In genomic region chr1:223401873-223402789, GRCh38 we compare ENCODE assay signal across 1 cellular context.
TF ChIP-seq lines count a peak whose summit lies in the region.

No MANE protein-coding gene starts in this region.

TF ChIP-seq in H1, 55 proteins besides CTCF, POLR2A, EP300 and RAD21 (continued from another document):
- TF ChIP-seq TBP (IDR thresholded peaks at IDR 0.05; ENCODE audit: low read depth, low read length) (no peak), ZNF274 (IDR thresholded peaks at IDR 0.05; ENCODE audit: borderline replicate concordance, extremely low read depth, low read length) (no peak), SRF (IDR thresholded peaks at IDR 0.05; ENCODE audit: low read depth, low read length) (no peak)
